ENCODE assay signal across 9 cellular contexts in genomic region chr3:98573231-98573728, GRCh38. TPM values are rescaled to one million over a fixed set of nuclear protein-coding genes. Genes with fewer than 3 reads are reported as not detected.
DNase-seq lines count a peak whose midpoint lies in the region; ATAC-seq and TF ChIP-seq lines count a peak whose summit lies in the region.
"Had no signal": no experiment of that assay in that cellular context is flagged by ENCODE, and none has a peak within 500 bp of the region (broad histone marks: within the 10 kb centered on the region; RNA-seq: fewer than 3 reads in every experiment).

No MANE protein-coding gene starts in this region.

- no peak overlapping the region for H3K4me3 ChIP-seq in SJSA1
- H3K4me3 ChIP-seq in fibroblast of villous mesenchyme (ENCODE audit: low read depth, low read length): no peak overlapping the region
- no peak overlapping the region for H3K4me3 ChIP-seq in effector memory CD4-positive, alpha-beta T cell (ENCODE audit: insufficient read depth, low read depth, low read length, poor library complexity, severe bottlenecking)
- H3K4me3 ChIP-seq: SJCRH30 had no signal

- ATAC-seq in GM18498 (IDR thresholded peaks at IDR 0.05; ENCODE audit: unreplicated experiment) (peak; percentile 75), HG02938 (IDR thresholded peaks at IDR 0.05; ENCODE audit: unreplicated experiment) (peak; percentile 50)

- 0 out of 2 replicates have a peak overlapping the region, but pooled peaks have one; percentile 5 for H3K27ac ChIP-seq in SJSA1
- H3K27ac ChIP-seq in effector memory CD4-positive, alpha-beta T cell (ENCODE audit: insufficient read depth, low read length, poor library complexity, severe bottlenecking): no peak overlapping the region
- H3K27ac ChIP-seq: SJCRH30 had no signal

- peak; percentile 55 for TF ChIP-seq CTCF in fibroblast of villous mesenchyme (IDR thresholded peaks at IDR 0.05; ENCODE audit: insufficient read depth, low read depth, low read length)

- peaks cover 8% of the 10 kb centered on the region for H3K4me1 ChIP-seq in SJSA1 (replicated peaks)
- H3K4me1 ChIP-seq in effector memory CD4-positive, alpha-beta T cell (ENCODE audit: control insufficient read depth, insufficient read depth, low read length, poor library complexity, severe bottlenecking): peaks cover 5% of the 10 kb centered on the region

- peaks cover 9% of the 10 kb centered on the region for H3K36me3 ChIP-seq in SJSA1
- H3K36me3 ChIP-seq in effector memory CD4-positive, alpha-beta T cell (ENCODE audit: control insufficient read depth, insufficient read depth, low read length): no peaks in the 10 kb centered on the region

- no peaks in the 10 kb centered on the region for H3K27me3 ChIP-seq in SJSA1 (replicated peaks)
- no peaks in the 10 kb centered on the region for H3K27me3 ChIP-seq in effector memory CD4-positive, alpha-beta T cell (replicated peaks; ENCODE audit: control insufficient read depth, insufficient read depth, low read length, poor library complexity, severe bottlenecking)
- H3K27me3 ChIP-seq: SJCRH30 had no signal

- DNase-seq in AML-193 (lab: John Stamatoyannopoulos, UW): peak; percentile 50 to 61
- peak in 1 of 2 experiments; percentile 69 for DNase-seq in SJSA1 (ENCODE audit: low read depth in 1 of 2, low spot score in 2 of 2)
- peak; percentile 49 for DNase-seq in fibroblast of villous mesenchyme (ENCODE audit: low read depth)
- DNase-seq in effector memory CD4-positive, alpha-beta T cell: no peak
- DNase-seq in GOT3 (lab: John Stamatoyannopoulos, UW): no peak
- DNase-seq in activated CD4-positive, alpha-beta T cell treated with anti-CD3 and anti-CD28 coated beads, Interleukin-2, amount 50 U/mL, for 4 hours: no peak

- no peaks in the 10 kb centered on the region for H3K9me3 ChIP-seq in SJSA1 (replicated peaks)
- H3K9me3 ChIP-seq in effector memory CD4-positive, alpha-beta T cell (ENCODE audit: control insufficient read depth, low read length): no peaks in the 10 kb centered on the region
- H3K9me3 ChIP-seq: SJCRH30 had no signal

RNA-seq across cellular contexts. Expression of gene CPOX, which starts 20.1 kb away (rescaled TPM):
- total RNA-seq in SJSA1 (2014; rRNA removed; shearing (Covaris generic)): 38.5 and 46.6 TPM in 2 replicates
- 19.3 and 27.2 TPM in 2 replicates for total RNA-seq in fibroblast of villous mesenchyme

RNA-seq across cellular contexts. Expression of gene GPR15, which starts 41.5 kb away (rescaled TPM):
- not detected in 2 replicates for total RNA-seq in SJSA1 (2014; rRNA removed; shearing (Covaris generic))
- total RNA-seq in fibroblast of villous mesenchyme: not detected in 2 replicates
- total RNA-seq: SJCRH30 had no signal

RNA-seq across cellular contexts. Expression of gene CLDND1, which starts 50.6 kb away (rescaled TPM):
- 139 and 213 TPM in 2 replicates for total RNA-seq in SJSA1 (2014; rRNA removed; shearing (Covaris generic))
- 54.4 and 98.0 TPM in 2 replicates for total RNA-seq in fibroblast of villous mesenchyme

Comparison
In these comparisons a context has a peak if more than half of its experiments do, and no peak if none do; other contexts are left out.
1. DNase-seq: peak in AML-193 (2 of 2) and fibroblast of villous mesenchyme (single experiment); none in effector memory CD4-positive, alpha-beta T cell (0 of 3), GOT3 (single experiment) and activated CD4-positive, alpha-beta T cell treated with anti-CD3 and anti-CD28 coated beads, Interleukin-2, amount 50 U/mL, for 4 hours (0 of 2).